In genomic region chr15:92451225-92451825, GRCh38 we compare ENCODE assay signal across 17 cellular contexts. TPM values are rescaled to one million over a fixed set of nuclear protein-coding genes. Genes with fewer than 3 reads are reported as not detected.
A peak's percentile ranks its signal among the peaks of the same experiment; 100 is the strongest.
DNase-seq lines count a peak whose midpoint lies in the region; ATAC-seq, FAIRE-seq and TF ChIP-seq lines count a peak whose summit lies in the region.
"Had no signal": no experiment of that assay in that cellular context is flagged by ENCODE, and none has a peak within 500 bp of the region (broad histone marks: within the 10 kb centered on the region; RNA-seq: fewer than 3 reads in every experiment).

No MANE protein-coding gene starts in this region.

- WGBS in GM23248 (ENCODE audit: low coverage in 1 of 2, low lambda C conversion rate in 2 of 2, missing lambda C conversion rate in 2 of 2), 2 experiments: 58 to 66% methylated on average over 10 of the region's 10 CpGs

- dilution Hi-C loops in keratinocyte (cut with MboI; ENCODE audit: extremely low pct_ligation_motif_present, low sequenced_read_pairs): no loop called here

- H3K4me3 ChIP-seq in GM23248 (no peak overlapping the region), adipocyte (ENCODE audit: low read length) (no peak overlapping the region), keratinocyte (ENCODE audit: control insufficient read depth in 2 of 3, extremely low read depth in 1 of 3, insufficient read depth in 2 of 3, low read depth in 1 of 3, low read length in 3 of 3) (no peak overlapping the region)
- H3K4me3 ChIP-seq: esophagus muscularis mucosa, neural progenitor cell, uterus had no signal

- FAIRE-seq in keratinocyte (lab: Jason Lieb, UNC): peak; percentile 49

- no peak overlapping the region for H3K4me2 ChIP-seq in GM23248 (ENCODE audit: unreplicated experiment)
- no peak overlapping the region for H3K4me2 ChIP-seq in keratinocyte (ENCODE audit: control insufficient read depth, extremely low read depth, insufficient read depth, low read depth, low read length)
- H3K4me2 ChIP-seq: neural progenitor cell had no signal

- H3K9ac ChIP-seq in GM23248 (no peak overlapping the region), adipocyte (ENCODE audit: low read length) (no peak overlapping the region), keratinocyte (ENCODE audit: control insufficient read depth, extremely low read depth, insufficient read depth, low read length) (no peak overlapping the region)
- H3K9ac ChIP-seq: neural progenitor cell had no signal

- H3K9me3 ChIP-seq in GM23248 (ENCODE audit: low read depth) (no peaks in the 10 kb centered on the region), adipocyte (ENCODE audit: control insufficient read depth, low read length) (no peaks in the 10 kb centered on the region), keratinocyte (ENCODE audit: control insufficient read depth, low read depth, low read length) (no peaks in the 10 kb centered on the region)
- H3K9me3 ChIP-seq: esophagus muscularis mucosa, uterus had no signal

- H3K4me1 ChIP-seq in GM23248 (ENCODE audit: insufficient read depth) (peaks cover 10% of the 10 kb centered on the region; the same call in 1 of the 2 replicates), adipocyte (ENCODE audit: control insufficient read depth, insufficient read depth, low read length) (no peaks in the 10 kb centered on the region), keratinocyte (ENCODE audit: control insufficient read depth, extremely low read depth, insufficient read depth, low read length) (peaks cover 14% of the 10 kb centered on the region)
- H3K4me1 ChIP-seq: esophagus muscularis mucosa, uterus had no signal

- DNase-seq in A172 (ENCODE audit: low spot score) (peak; percentile 65), GM23248 (peak; percentile 81), adipocyte (ENCODE audit: low read depth) (peak; percentile 12), keratinocyte (ENCODE audit: low read depth, low spot score) (peak; percentile 53), GM20000 (ENCODE audit: low spot score) (no peak)
- DNase-seq: activated CD4-positive, alpha-beta T cell treated with anti-CD3 and anti-CD28 coated beads for 48 hours; activated T-cell treated with anti-CD3 and anti-CD28 coated beads, Interleukin-2, amount 50 U/mL, for 4 hours; cortex of kidney; NCI-H2029; NCI-H526 treated with DMSO at 0.1 percent for 48 hours; T-helper 2 cell; uterus had no signal

- H3K27me3 ChIP-seq in GM23248 (replicated peaks; ENCODE audit: insufficient read depth): no peaks in the 10 kb centered on the region; the same call in 1 of the 2 replicates
- peaks cover 10% of the 10 kb centered on the region for H3K27me3 ChIP-seq in adipocyte (replicated peaks; ENCODE audit: control insufficient read depth, insufficient read depth, low read length)
- H3K27me3 ChIP-seq in keratinocyte (ENCODE audit: control insufficient read depth, extremely low read depth, insufficient read depth, low read length): no peaks in the 10 kb centered on the region
- H3K27me3 ChIP-seq: esophagus muscularis mucosa, neural progenitor cell, uterus had no signal

- H3K79me2 ChIP-seq in GM23248 (ENCODE audit: insufficient read depth): no peaks in the 10 kb centered on the region
- no peaks in the 10 kb centered on the region for H3K79me2 ChIP-seq in keratinocyte (ENCODE audit: control insufficient read depth, insufficient read depth, low read length)

- H3K27ac ChIP-seq in GM23248 (no peak overlapping the region), keratinocyte (ENCODE audit: control insufficient read depth, insufficient read depth, low read length) (no peak overlapping the region)
- H3K27ac ChIP-seq: esophagus muscularis mucosa, neural progenitor cell, uterus had no signal

- no peaks in the 10 kb centered on the region for H3K9me1 ChIP-seq in keratinocyte (ENCODE audit: control insufficient read depth, extremely low read depth, insufficient read depth, low read length)

- TF ChIP-seq CTCF in keratinocyte (optimal IDR thresholded peaks at IDR 0.05 in 1 of 3, IDR thresholded peaks at IDR 0.05 in 1 of 3, conservative IDR thresholded peaks at IDR 0.05 in 1 of 3; ENCODE audit: extremely low read depth in 1 of 3, insufficient read depth in 2 of 3, low read length in 3 of 3) (no peak), GM20000 (IDR thresholded peaks at IDR 0.05; ENCODE audit: extremely low read depth, missing control alignments) (no peak)

- H4K20me1 ChIP-seq in GM23248 (ENCODE audit: insufficient read depth) (no peaks in the 10 kb centered on the region), keratinocyte (ENCODE audit: control insufficient read depth, extremely low read depth, insufficient read depth, low read length) (no peaks in the 10 kb centered on the region)

- no peaks in the 10 kb centered on the region for H3K36me3 ChIP-seq in GM23248 (ENCODE audit: low read depth)
- no peaks in the 10 kb centered on the region for H3K36me3 ChIP-seq in adipocyte (ENCODE audit: control insufficient read depth, insufficient read depth, low read length, severe bottlenecking)
- H3K36me3 ChIP-seq in keratinocyte (ENCODE audit: control insufficient read depth in 2 of 2, extremely low read depth in 1 of 2, insufficient read depth in 2 of 2, low read length in 2 of 2): no peaks in the 10 kb centered on the region
- H3K36me3 ChIP-seq: esophagus muscularis mucosa, neural progenitor cell, uterus had no signal

- H3K9me2 ChIP-seq in GM23248 (ENCODE audit: insufficient read depth): no peaks in the 10 kb centered on the region

- no peak for ATAC-seq in HG02884 (IDR thresholded peaks at IDR 0.05; ENCODE audit: unreplicated experiment)
- ATAC-seq in esophagus mucosa: no peak
- no peak for ATAC-seq in HG03159 (IDR thresholded peaks at IDR 0.05; ENCODE audit: unreplicated experiment)

- H2AFZ ChIP-seq in GM23248 (no peak overlapping the region), keratinocyte (ENCODE audit: control insufficient read depth, low read length) (no peak overlapping the region)
- H2AFZ ChIP-seq: neural progenitor cell had no signal

- in situ Hi-C loops in GM23248 (cut with MboI): no loop called here

- peaks cover 11% of the 10 kb centered on the region for H3F3A ChIP-seq in GM23248 (ENCODE audit: insufficient read depth)

RNA-seq across cellular contexts. Expression of gene ST8SIA2, which starts 57.6 kb away (rescaled TPM):
- total RNA-seq in A172 (2014; rRNA removed; shearing (Covaris generic)): 0.69 TPM in 1 of 2 replicates, not detected in the other
- total RNA-seq in GM23248 (2014; rRNA removed; shearing (Covaris generic)): not detected in 2 replicates
- polyA plus RNA-seq in GM23248 (2016; fragmentation: Nextera tagmentation; extraction: Ambion mirVana) (not detected in 2 replicates), keratinocyte (0.22 to 0.63 TPM (median 0.27 TPM) in 3 replicates)
- not detected for polyA plus RNA-seq in keratinocyte (2011; ENCODE audit: low read depth)
- 0.26 and 0.29 TPM in 2 replicates for polyA plus RNA-seq in keratinocyte (2011; cell fraction: cytosol; rRNA removed)
- 0.62 and 1.1 TPM in 2 replicates for polyA plus RNA-seq in keratinocyte (2011; cell fraction: nucleus; rRNA removed)
- polyA plus RNA-seq in keratinocyte (2012; ENCODE audit: low replicate concordance): 0.04 and 0.71 TPM in 2 replicates
- 0.16 to 1.8 TPM in 2 of 3 replicates, not detected in the other for polyA minus RNA-seq in keratinocyte
- not detected for polyA minus RNA-seq in keratinocyte (2011; cell fraction: cytosol; rRNA and poly(A)+ RNA removed)
- 0.54 and 1.3 TPM in 2 replicates for polyA minus RNA-seq in keratinocyte (2011; cell fraction: nucleus; rRNA and poly(A)+ RNA removed)
- 0.16 TPM for total RNA-seq in esophagus mucosa
- total RNA-seq: activated T-cell treated with anti-CD3 and anti-CD28 coated beads, Interleukin-2, amount 50 U/mL, for 4 hours had no signal
